In genomic region chr5:7186818-7187217, GRCh38 we compare ENCODE assay signal across 26 cellular contexts.
"Had no signal": no experiment of that assay in that cellular context is flagged by ENCODE, and none has a peak within 500 bp of the region (broad histone marks: within the 10 kb centered on the region; RNA-seq: fewer than 3 reads in every experiment).

No MANE protein-coding gene starts in this region.

- H3K27ac ChIP-seq: brain microvascular endothelial cell, esophagus squamous epithelium, gastroesophageal sphincter, WERI-Rb-1 had no signal

- H3K4me3 ChIP-seq: esophagus squamous epithelium, gastroesophageal sphincter had no signal

- H3K4me1 ChIP-seq: esophagus squamous epithelium, gastroesophageal sphincter had no signal

- DNase-seq: activated B cell treated with CpG ODN at 0.5 μM for 24 hours; activated CD4-positive, alpha-beta T cell treated with anti-CD3 and anti-CD28 coated beads for 48 hours; activated CD4-positive, alpha-beta T cell treated with anti-CD3 and anti-CD28 coated beads, Interleukin-2, amount 50 U/mL, for 1 hour; activated CD4-positive, alpha-beta T cell treated with anti-CD3 and anti-CD28 coated beads, Interleukin-2, amount 50 U/mL, for 48 hours; activated CD8-positive, alpha-beta memory T cell treated with anti-CD3 and anti-CD28 coated beads for 24 hours; activated CD8-positive, alpha-beta T cell treated with anti-CD3 and anti-CD28 coated beads for 36 hours; activated effector memory CD4-positive, alpha-beta T cell treated with Interleukin-2 at 50 U/mL for 16 hours; activated gamma-delta T cell treated with Interleukin-2 at 50 U/mL for 16 hours; activated naive CD4-positive, alpha-beta T cell treated with anti-CD3 and anti-CD28 coated beads, Interleukin-2, amount 50 U/mL, for 16 hours; activated naive CD4-positive, alpha-beta T cell treated with Interleukin-2 at 50 U/mL for 16 hours; activated T-cell treated with anti-CD3 and anti-CD28 coated beads, Interleukin-2, amount 50 U/mL, for 4 hours; amniotic stem cell; anterior cingulate cortex; brain microvascular endothelial cell; caudate nucleus; cortex of kidney; dermis blood vessel endothelial cell; effector CD4-positive, alpha-beta T cell; effector memory CD8-positive, alpha-beta T cell; esophagus squamous epithelium; foreskin melanocyte; T-helper 1 cell; T-helper 17 cell; T1000; WERI-Rb-1 had no signal

- H3K27me3 ChIP-seq: brain microvascular endothelial cell, esophagus squamous epithelium, gastroesophageal sphincter had no signal

- H3K36me3 ChIP-seq: brain microvascular endothelial cell, esophagus squamous epithelium, gastroesophageal sphincter, WERI-Rb-1 had no signal
